ENCODE assay signal across 17 cellular contexts in the genomic region with DNA sequence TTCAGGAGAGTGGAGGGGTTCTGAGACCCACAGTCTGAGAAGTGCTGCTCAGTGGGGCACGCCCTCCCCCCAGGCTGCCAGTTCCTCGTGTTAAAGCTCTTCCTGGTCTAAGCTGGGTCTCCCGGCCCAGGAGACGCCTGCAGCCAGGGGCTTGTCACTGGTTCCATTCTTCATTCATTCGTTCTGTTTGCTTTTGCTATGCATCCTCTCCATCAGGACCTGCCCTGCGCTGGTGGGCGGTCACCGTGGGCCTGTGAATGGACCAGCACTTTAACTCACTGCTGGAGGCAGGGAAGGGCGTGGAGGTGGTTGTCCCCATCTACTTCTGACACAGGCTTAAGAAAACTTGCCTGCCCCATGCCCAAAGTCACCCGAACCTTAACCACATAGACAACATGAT.
DNase-seq lines count a peak whose midpoint lies in the region; ATAC-seq and TF ChIP-seq lines count a peak whose summit lies in the region.
"Had no signal": no experiment of that assay in that cellular context is flagged by ENCODE, and none has a peak within 500 bp of the region (broad histone marks: within the 10 kb centered on the region; RNA-seq: fewer than 3 reads in every experiment).

No MANE protein-coding gene starts in this region.

- POLR2A ChIA-PET in PC-3 (lab: Charles Lee; ENCODE audit: unreplicated experiment), result no interaction called here

- H3K4me3 Mint-ChIP-seq in natural killer cell treated with Interleukin-12 subunit alpha and Interleukin-12 subunit beta and Interleukin-15 and Interleukin-18, amount 100 ng/mL, for 72 hours, result no peak overlapping the region
- H3K4me3 Mint-ChIP-seq in natural killer cell (no peak overlapping the region), osteocyte (ENCODE audit: unreplicated experiment) (no peak overlapping the region)
- H3K4me3 Mint-ChIP-seq in central memory CD8-positive, alpha-beta T cell, result no peak overlapping the region
- H3K4me3 Mint-ChIP-seq: CD14-positive monocyte; CD8-positive, alpha-beta memory T cell; GM23338 had no signal

- intact Hi-C loops in natural killer cell (cut with micrococcal nuclease) (no loop called here), PC-3 (cut with micrococcal nuclease) (no loop called here)

- no peaks in the 10 kb centered on the region for H3F3A ChIP-seq in PC-3 (ENCODE audit: low read length, unreplicated experiment)

- BruUV-seq in PC-3 (replicated peaks; lab: Mats Ljungman, UMichigan), result no TSS peak

- no peaks in the 10 kb centered on the region for H3K9me2 ChIP-seq in PC-3 (replicated peaks; ENCODE audit: low read length)

- no peak overlapping the region for H3K4me2 ChIP-seq in PC-3 (ENCODE audit: low read length)
- H3K4me2 ChIP-seq: A549, GM23338 had no signal

- no peaks in the 10 kb centered on the region for H3K9me3 Mint-ChIP-seq in natural killer cell treated with Interleukin-12 subunit alpha and Interleukin-12 subunit beta and Interleukin-15 and Interleukin-18, amount 100 ng/mL, for 72 hours
- H3K9me3 Mint-ChIP-seq in natural killer cell (no peaks in the 10 kb centered on the region), osteocyte (ENCODE audit: unreplicated experiment) (no peaks in the 10 kb centered on the region)
- H3K9me3 Mint-ChIP-seq in central memory CD8-positive, alpha-beta T cell, result no peaks in the 10 kb centered on the region
- H3K9me3 Mint-ChIP-seq: CD14-positive monocyte; CD8-positive, alpha-beta memory T cell; GM23338 had no signal

- no peak overlapping the region for H3K9ac ChIP-seq in PC-3 (ENCODE audit: low read length)

- peak; percentile 10 for DNase-seq in natural killer cell treated with Interleukin-12 subunit alpha and Interleukin-12 subunit beta and Interleukin-15 and Interleukin-18, amount 100 ng/mL, for 72 hours (ENCODE audit: low spot score)
- DNase-seq in natural killer cell (no peak), osteocyte (ENCODE audit: extremely low spot score, unreplicated experiment) (peak; percentile 77), NCI-H774 (lab: John Stamatoyannopoulos, UW) (no peak), PC-3 (no peak), NCI-H1694 treated with DMSO at 0.1 percent for 48 hours (lab: John Stamatoyannopoulos, UW) (no peak)
- DNase-seq in central memory CD8-positive, alpha-beta T cell (ENCODE audit: low spot score in 2 of 2), result no peak
- DNase-seq: BE2C; Caco-2; CD8-positive, alpha-beta memory T cell; DND-41; GDM1; H7 had no signal

- no peaks in the 10 kb centered on the region for H4K20me1 ChIP-seq in PC-3 (ENCODE audit: low read length)

- no peaks in the 10 kb centered on the region for H3K4me1 ChIP-seq in PC-3 (ENCODE audit: insufficient read depth, low read length)
- H3K4me1 ChIP-seq: A549, BE2C, Caco-2 had no signal

- H3K27me3 ChIP-seq in PC-3 (ENCODE audit: low read length), result peaks cover 50% of the 10 kb centered on the region

- TF ChIP-seq CTCF in natural killer cell (IDR thresholded peaks at IDR 0.05), result no peak
- TF ChIP-seq CTCF in osteocyte (IDR thresholded peaks at IDR 0.05), result no peak
- no peak for TF ChIP-seq CTCF in PC-3 (conservative IDR thresholded peaks at IDR 0.05; ENCODE audit: low read depth, low read length)

- H3K27ac Mint-ChIP-seq in natural killer cell treated with Interleukin-12 subunit alpha and Interleukin-12 subunit beta and Interleukin-15 and Interleukin-18, amount 100 ng/mL, for 72 hours, result no peak overlapping the region
- H3K27ac Mint-ChIP-seq in natural killer cell (no peak overlapping the region), osteocyte (ENCODE audit: unreplicated experiment) (no peak overlapping the region)
- H3K27ac Mint-ChIP-seq in central memory CD8-positive, alpha-beta T cell (ENCODE audit: low read depth), result peak overlapping the region; percentile 64
- H3K27ac Mint-ChIP-seq: GM23338 had no signal

- no peaks in the 10 kb centered on the region for H3K36me3 Mint-ChIP-seq in natural killer cell treated with Interleukin-12 subunit alpha and Interleukin-12 subunit beta and Interleukin-15 and Interleukin-18, amount 100 ng/mL, for 72 hours
- no peaks in the 10 kb centered on the region for H3K36me3 Mint-ChIP-seq in natural killer cell
- H3K36me3 Mint-ChIP-seq in central memory CD8-positive, alpha-beta T cell (ENCODE audit: insufficient read depth), result peaks cover 1% of the 10 kb centered on the region
- no peaks in the 10 kb centered on the region for H3K36me3 Mint-ChIP-seq in osteocyte (ENCODE audit: unreplicated experiment)
- H3K36me3 Mint-ChIP-seq: CD14-positive monocyte; CD8-positive, alpha-beta memory T cell had no signal

- H3K79me2 ChIP-seq in PC-3 (ENCODE audit: low read length), result no peaks in the 10 kb centered on the region

- CTCF ChIA-PET in PC-3 (lab: Charles Lee), result no interaction called here

- H2AFZ ChIP-seq in PC-3 (ENCODE audit: low read length), result no peak overlapping the region
- H2AFZ ChIP-seq: GM23338 had no signal

- H3K4me1 Mint-ChIP-seq in natural killer cell treated with Interleukin-12 subunit alpha and Interleukin-12 subunit beta and Interleukin-15 and Interleukin-18, amount 100 ng/mL, for 72 hours (ENCODE audit: low read depth in 2 of 2), result no peaks in the 10 kb centered on the region
- H3K4me1 Mint-ChIP-seq in natural killer cell (no peaks in the 10 kb centered on the region), osteocyte (ENCODE audit: unreplicated experiment) (no peaks in the 10 kb centered on the region)
- H3K4me1 Mint-ChIP-seq in central memory CD8-positive, alpha-beta T cell, result peaks cover 10% of the 10 kb centered on the region
- H3K4me1 Mint-ChIP-seq: GM23338 had no signal

- no peak overlapping the region for H3K27ac ChIP-seq in PC-3 (ENCODE audit: low read length)
- H3K27ac ChIP-seq: A549, HL-60 had no signal

- no peak overlapping the region for H3K4me3 ChIP-seq in PC-3 (ENCODE audit: low read length)
- H3K4me3 ChIP-seq: A549, GM23338 had no signal

- no peaks in the 10 kb centered on the region for H3K27me3 Mint-ChIP-seq in natural killer cell treated with Interleukin-12 subunit alpha and Interleukin-12 subunit beta and Interleukin-15 and Interleukin-18, amount 100 ng/mL, for 72 hours
- H3K27me3 Mint-ChIP-seq in natural killer cell (ENCODE audit: low read depth in 2 of 2), result peaks cover 0 to 4% of the 10 kb centered on the region in 2 donors
- peaks cover under 1% of the 10 kb centered on the region for H3K27me3 Mint-ChIP-seq in central memory CD8-positive, alpha-beta T cell
- no peaks in the 10 kb centered on the region for H3K27me3 Mint-ChIP-seq in osteocyte (ENCODE audit: unreplicated experiment)

- H3K9me3 ChIP-seq in PC-3 (ENCODE audit: low read length), result no peaks in the 10 kb centered on the region
- H3K9me3 ChIP-seq: A549, BE2C, Caco-2 had no signal

- H3K36me3 ChIP-seq in PC-3 (ENCODE audit: low read depth, low read length), result no peaks in the 10 kb centered on the region
- H3K36me3 ChIP-seq: BE2C had no signal

- ATAC-seq in natural killer cell treated with Interleukin-12 subunit alpha and Interleukin-12 subunit beta and Interleukin-15 and Interleukin-18, amount 100 ng/mL, for 72 hours, result no peak
- ATAC-seq in natural killer cell (no peak), PC-3 (no peak)
- ATAC-seq in central memory CD8-positive, alpha-beta T cell (replicated peaks; ENCODE audit: extremely low read depth, poor library complexity, severe bottlenecking), result no peak
- ATAC-seq: A549, GM23338 had no signal

Comparison
In these comparisons a context has a peak if more than half of its experiments do, and no peak if none do; other contexts are left out.
1. DNase-seq: peak in natural killer cell treated with Interleukin-12 subunit alpha and Interleukin-12 subunit beta and Interleukin-15 and Interleukin-18, amount 100 ng/mL, for 72 hours (single experiment) and osteocyte (single experiment); none in natural killer cell (single experiment), central memory CD8-positive, alpha-beta T cell (0 of 2), NCI-H774 (single experiment), PC-3 (single experiment) and NCI-H1694 treated with DMSO at 0.1 percent for 48 hours (single experiment).